ENCODE assay signal across 8 cellular contexts in the genomic region with DNA sequence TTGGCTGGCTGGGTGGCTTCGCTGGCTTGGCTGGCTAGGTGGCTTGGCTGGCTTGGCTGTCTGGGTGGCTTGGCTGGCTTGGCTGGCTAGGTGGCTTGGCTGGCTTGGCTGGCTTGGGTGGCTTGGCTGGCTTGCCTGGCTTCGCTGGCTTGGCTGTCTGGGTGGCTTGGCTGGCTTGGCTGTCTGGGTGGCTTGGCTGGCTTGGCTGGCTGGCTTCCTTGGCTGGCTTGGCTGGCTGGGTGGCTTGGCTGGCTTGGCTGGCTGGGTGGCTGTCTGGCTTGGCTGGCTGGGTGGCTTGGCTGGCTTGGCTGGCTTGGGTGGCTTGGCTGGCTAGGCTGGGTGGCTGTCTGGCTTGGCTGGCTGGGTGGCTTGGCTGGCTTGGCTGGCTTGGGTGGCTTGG.
A peak's percentile ranks its signal among the peaks of the same experiment; 100 is the strongest.
DNase-seq lines count a peak whose midpoint lies in the region; TF ChIP-seq lines count a peak whose summit lies in the region.
"Not testable (repeated sequence)": the region's sequence is repeated elsewhere in the genome, so short reads cannot be mapped to it uniquely, and the experiment has no call there.

No MANE protein-coding gene starts in this region.

- not testable (repeated sequence) for H3K4me1 ChIP-seq in A673 (ENCODE audit: insufficient read depth, low read length, poor library complexity, severe bottlenecking); MM.1S (ENCODE audit: low read length); neural progenitor cell; stomach

- not testable (repeated sequence) for H3K9me2 ChIP-seq in MM.1S (replicated peaks; ENCODE audit: insufficient read depth, low read length)

- H3K27ac ChIP-seq in A673 (ENCODE audit: low read depth, low read length, poor library complexity, severe bottlenecking); MM.1S (ENCODE audit: low read length); neural progenitor cell; stomach: not testable (repeated sequence)

- not testable (repeated sequence) for H3K79me2 ChIP-seq in MM.1S (ENCODE audit: low read length); neural progenitor cell (ENCODE audit: low read depth)

- H3K4me3 ChIP-seq in A673 (ENCODE audit: low read depth, low read length, poor library complexity, severe bottlenecking); MM.1S (ENCODE audit: low read length); epithelial cell of esophagus (ENCODE audit: low read length); neural progenitor cell; stomach: not testable (repeated sequence)

- not testable (repeated sequence) for H4K20me1 ChIP-seq in MM.1S (ENCODE audit: insufficient read depth, low read length); neural progenitor cell (ENCODE audit: low read depth)

- POLR2A ChIA-PET in A673 (lab: Charles Lee; ENCODE audit: low non-redundant PET); activated CD4-positive, alpha-beta memory T cell treated with anti-CD3 and anti-CD28 coated beads for 36 hours (lab: Charles Lee): not testable (repeated sequence)

- not testable (repeated sequence) for H3K4me1 Mint-ChIP-seq in activated CD4-positive, alpha-beta memory T cell treated with anti-CD3 and anti-CD28 coated beads for 36 hours (ENCODE audit: low read depth); neural progenitor cell

- H3K27ac Mint-ChIP-seq in activated CD4-positive, alpha-beta memory T cell treated with anti-CD3 and anti-CD28 coated beads for 36 hours; neural progenitor cell: not testable (repeated sequence)

- not testable (repeated sequence) for H3K36me3 Mint-ChIP-seq in activated CD4-positive, alpha-beta memory T cell treated with anti-CD3 and anti-CD28 coated beads for 36 hours; neural progenitor cell

- not testable (repeated sequence) for H3K9me3 ChIP-seq in A673 (ENCODE audit: low read depth, low read length, poor library complexity, severe bottlenecking); MM.1S (replicated peaks; ENCODE audit: insufficient read depth, low read length); neural progenitor cell (ENCODE audit: low read depth); stomach

- intact Hi-C loops in A673 (cut with micrococcal nuclease; ENCODE audit: unreplicated experiment); activated CD4-positive, alpha-beta memory T cell treated with anti-CD3 and anti-CD28 coated beads for 36 hours (cut with micrococcal nuclease); stomach (cut with DNase I; ENCODE audit: low total_unique reads): not testable (repeated sequence)

- TF ChIP-seq CTCF in A673 (conservative IDR thresholded peaks at IDR 0.05; ENCODE audit: low read depth, low read length); MM.1S (IDR thresholded peaks at IDR 0.05; ENCODE audit: low read length); epithelial cell of esophagus (IDR thresholded peaks at IDR 0.05; ENCODE audit: insufficient read depth, low read depth, low read length, missing control alignments); neural progenitor cell (IDR thresholded peaks at IDR 0.05); stomach (IDR thresholded peaks at IDR 0.05): not testable (repeated sequence)

- BruUV-seq in A673 (replicated peaks; lab: Mats Ljungman, UMichigan) = not testable (repeated sequence)

- not testable (repeated sequence) for H3K4me3 Mint-ChIP-seq in activated CD4-positive, alpha-beta memory T cell treated with anti-CD3 and anti-CD28 coated beads for 36 hours; neural progenitor cell

- TF ChIP-seq POLR2A in stomach (IDR thresholded peaks at IDR 0.05) = not testable (repeated sequence)

- H3K27me3 ChIP-seq in A673 (replicated peaks; ENCODE audit: insufficient read depth, low read depth, low read length, poor library complexity); MM.1S (replicated peaks; ENCODE audit: insufficient read depth, low read length); neural progenitor cell; stomach: not testable (repeated sequence)

- H3K4me2 ChIP-seq in MM.1S (ENCODE audit: low read depth, low read length); neural progenitor cell: not testable (repeated sequence)

- DNase-seq in A673 (ENCODE audit: low spot score) (peak; percentile 9), MM.1S (peak; percentile 5), astrocyte of the hippocampus (ENCODE audit: low read depth, low spot score) (peak; percentile 7), epithelial cell of esophagus (ENCODE audit: low read depth) (peak; percentile 3), iris pigment epithelial cell (ENCODE audit: low read depth) (peak; percentile 1), neural progenitor cell (ENCODE audit: low spot score) (peak; percentile 1), stomach (peak; percentile 33)
- DNase-seq in activated CD4-positive, alpha-beta memory T cell treated with anti-CD3 and anti-CD28 coated beads for 36 hours = peak; percentile 23

- H3K9ac ChIP-seq in MM.1S (ENCODE audit: low read length); neural progenitor cell: not testable (repeated sequence)

- not testable (repeated sequence) for H3K36me3 ChIP-seq in A673 (ENCODE audit: insufficient read depth, low read length, poor library complexity, severe bottlenecking); MM.1S (replicated peaks; ENCODE audit: insufficient read depth, low read length); neural progenitor cell; stomach

- not testable (repeated sequence) for H2AFZ ChIP-seq in MM.1S (ENCODE audit: low read length); neural progenitor cell (replicated peaks)

- TF ChIP-seq EP300 in stomach (IDR thresholded peaks at IDR 0.05) = not testable (repeated sequence)

- CTCF ChIA-PET in A673 (lab: Charles Lee); activated CD4-positive, alpha-beta memory T cell treated with anti-CD3 and anti-CD28 coated beads for 36 hours (lab: Charles Lee): not testable (repeated sequence)

- H3F3A ChIP-seq in MM.1S (ENCODE audit: insufficient read depth, low read length); neural progenitor cell (ENCODE audit: low read depth): not testable (repeated sequence)

- not testable (repeated sequence) for H3K9me3 Mint-ChIP-seq in activated CD4-positive, alpha-beta memory T cell treated with anti-CD3 and anti-CD28 coated beads for 36 hours; neural progenitor cell

- WGBS in stomach, 5 donors = 52 to 81% (median 72%) methylated on average over 1 to 2 of the region's 2 CpGs

- not testable (repeated sequence) for H3K27me3 Mint-ChIP-seq in activated CD4-positive, alpha-beta memory T cell treated with anti-CD3 and anti-CD28 coated beads for 36 hours; neural progenitor cell (ENCODE audit: insufficient read depth, low read depth)
